ENCODE assay signal across 17 cellular contexts in the genomic region with DNA sequence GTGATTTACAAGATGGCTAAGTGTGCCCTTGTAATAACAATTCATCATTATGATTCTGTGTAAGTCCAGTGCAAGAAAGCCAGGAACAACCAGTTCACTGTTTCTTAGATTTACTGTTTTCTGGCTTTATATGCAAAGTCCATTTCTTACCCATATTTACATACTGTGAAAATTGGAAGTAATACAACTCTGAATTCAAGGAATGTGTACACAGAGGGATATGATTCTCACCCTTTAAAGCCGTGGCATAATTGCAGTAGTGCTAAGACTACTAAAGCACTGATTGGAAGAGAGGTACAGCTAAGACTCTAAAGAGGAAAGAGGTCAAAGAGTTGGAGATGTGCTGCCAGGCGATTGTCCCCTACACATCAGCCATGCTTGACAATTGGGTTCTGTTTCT. TPM values are rescaled to one million over a fixed set of nuclear protein-coding genes. Genes with fewer than 3 reads are reported as not detected.
DNase-seq lines count a peak whose midpoint lies in the region; ATAC-seq and TF ChIP-seq lines count a peak whose summit lies in the region.
"Had no signal": no experiment of that assay in that cellular context is flagged by ENCODE, and none has a peak within 500 bp of the region (broad histone marks: within the 10 kb centered on the region; RNA-seq: fewer than 3 reads in every experiment).

No MANE protein-coding gene starts in this region.

- H3K27me3 ChIP-seq in OCI-LY3 (ENCODE audit: low read depth, low read length): no peaks in the 10 kb centered on the region
- H3K27me3 ChIP-seq: BE2C had no signal

- H3K9me3 Mint-ChIP-seq in glutamatergic neuron (ENCODE audit: unreplicated experiment): peaks cover 5% of the 10 kb centered on the region
- H3K9me3 Mint-ChIP-seq: CD8-positive, alpha-beta memory T cell; HFFc6 had no signal

- H3K9me3 ChIP-seq in OCI-LY3 (ENCODE audit: insufficient read depth, low read length): no peaks in the 10 kb centered on the region
- H3K9me3 ChIP-seq: BE2C had no signal

- no peak for ATAC-seq in GM18858 (IDR thresholded peaks at IDR 0.05; ENCODE audit: unreplicated experiment)
- ATAC-seq in HG02642 (IDR thresholded peaks at IDR 0.05; ENCODE audit: poor library complexity, unreplicated experiment): no peak
- ATAC-seq: HCT116 had no signal

- no peaks in the 10 kb centered on the region for H3K79me2 ChIP-seq in OCI-LY3 (ENCODE audit: low read length)

- H4K20me1 ChIP-seq in OCI-LY3 (ENCODE audit: insufficient read depth, low read length): no peaks in the 10 kb centered on the region

- 0 out of 2 replicates have a peak overlapping the region, but pooled peaks have one; percentile 35 for H2AFZ ChIP-seq in OCI-LY3 (ENCODE audit: low read depth, low read length)

- no peak overlapping the region for H3K4me3 ChIP-seq in OCI-LY3 (ENCODE audit: low read length)

- TF ChIP-seq CTCF in OCI-LY3 (IDR thresholded peaks at IDR 0.05; ENCODE audit: low read depth, low read length): no peak
- TF ChIP-seq CTCF in glutamatergic neuron (IDR thresholded peaks at IDR 0.05; ENCODE audit: partially characterized antibody, unreplicated experiment): no peak

- peak overlapping the region; percentile 68 for H3K4me3 Mint-ChIP-seq in glutamatergic neuron (ENCODE audit: unreplicated experiment)
- H3K4me3 Mint-ChIP-seq: CD4-positive, CD25-positive, alpha-beta regulatory T cell; CD8-positive, alpha-beta memory T cell; HFFc6 had no signal

- peaks cover 57% of the 10 kb centered on the region for H3K4me1 Mint-ChIP-seq in glutamatergic neuron (ENCODE audit: low read depth, unreplicated experiment)
- H3K4me1 Mint-ChIP-seq: CD4-positive, CD25-positive, alpha-beta regulatory T cell; CD8-positive, alpha-beta memory T cell had no signal

- no peak overlapping the region for H3K27ac ChIP-seq in OCI-LY3 (ENCODE audit: low read length)

- DNase-seq in NCI-H69 (lab: John Stamatoyannopoulos, UW): peak; percentile 86
- DNase-seq in glutamatergic neuron: no peak
- no peak for DNase-seq in activated CD4-positive, CD25-positive, alpha-beta regulatory T cell (lab: John Stamatoyannopoulos, UW)
- DNase-seq: ACHN; BE2C; C1 segment of cervical spinal cord; CD4-positive, CD25-positive, alpha-beta regulatory T cell; CD8-positive, alpha-beta memory T cell; COR-L47; DMS 273 treated with DMSO at 0.1 percent for 48 hours; GOT3; H7; HFFc6 had no signal

- no peak overlapping the region for H3K4me2 ChIP-seq in OCI-LY3 (ENCODE audit: low read length)

- no peaks in the 10 kb centered on the region for H3K36me3 Mint-ChIP-seq in glutamatergic neuron (ENCODE audit: unreplicated experiment)
- H3K36me3 Mint-ChIP-seq: CD4-positive, CD25-positive, alpha-beta regulatory T cell; CD8-positive, alpha-beta memory T cell had no signal

- no peaks in the 10 kb centered on the region for H3K36me3 ChIP-seq in OCI-LY3 (replicated peaks; ENCODE audit: low read depth, low read length)
- H3K36me3 ChIP-seq: BE2C had no signal

- H3K4me1 ChIP-seq in OCI-LY3 (ENCODE audit: low read length): no peaks in the 10 kb centered on the region
- H3K4me1 ChIP-seq: BE2C had no signal

- H3K27ac Mint-ChIP-seq in glutamatergic neuron (ENCODE audit: unreplicated experiment): peak overlapping the region; percentile 94
- H3K27ac Mint-ChIP-seq: CD4-positive, CD25-positive, alpha-beta regulatory T cell; CD8-positive, alpha-beta memory T cell; HFFc6 had no signal

- peaks cover 2% of the 10 kb centered on the region for H3K27me3 Mint-ChIP-seq in glutamatergic neuron (ENCODE audit: unreplicated experiment)
- H3K27me3 Mint-ChIP-seq: CD4-positive, CD25-positive, alpha-beta regulatory T cell had no signal

- no peak overlapping the region for H3K9ac ChIP-seq in OCI-LY3 (ENCODE audit: low read length)

RNA-seq across cellular contexts. Expression of a gene that starts 8.9 kb away (rescaled TPM):
- total RNA-seq in glutamatergic neuron (ENCODE audit: unreplicated experiment): 126 TPM
- total RNA-seq: CD4-positive, CD25-positive, alpha-beta regulatory T cell; CD8-positive, alpha-beta memory T cell had no signal

RNA-seq across cellular contexts. Expression of a gene that starts 52.5 kb away (rescaled TPM):
- not detected for total RNA-seq in glutamatergic neuron (ENCODE audit: unreplicated experiment)
- total RNA-seq: H7 had no signal
